7 cellular contexts compared by ENCODE assay signal in the genomic region with DNA sequence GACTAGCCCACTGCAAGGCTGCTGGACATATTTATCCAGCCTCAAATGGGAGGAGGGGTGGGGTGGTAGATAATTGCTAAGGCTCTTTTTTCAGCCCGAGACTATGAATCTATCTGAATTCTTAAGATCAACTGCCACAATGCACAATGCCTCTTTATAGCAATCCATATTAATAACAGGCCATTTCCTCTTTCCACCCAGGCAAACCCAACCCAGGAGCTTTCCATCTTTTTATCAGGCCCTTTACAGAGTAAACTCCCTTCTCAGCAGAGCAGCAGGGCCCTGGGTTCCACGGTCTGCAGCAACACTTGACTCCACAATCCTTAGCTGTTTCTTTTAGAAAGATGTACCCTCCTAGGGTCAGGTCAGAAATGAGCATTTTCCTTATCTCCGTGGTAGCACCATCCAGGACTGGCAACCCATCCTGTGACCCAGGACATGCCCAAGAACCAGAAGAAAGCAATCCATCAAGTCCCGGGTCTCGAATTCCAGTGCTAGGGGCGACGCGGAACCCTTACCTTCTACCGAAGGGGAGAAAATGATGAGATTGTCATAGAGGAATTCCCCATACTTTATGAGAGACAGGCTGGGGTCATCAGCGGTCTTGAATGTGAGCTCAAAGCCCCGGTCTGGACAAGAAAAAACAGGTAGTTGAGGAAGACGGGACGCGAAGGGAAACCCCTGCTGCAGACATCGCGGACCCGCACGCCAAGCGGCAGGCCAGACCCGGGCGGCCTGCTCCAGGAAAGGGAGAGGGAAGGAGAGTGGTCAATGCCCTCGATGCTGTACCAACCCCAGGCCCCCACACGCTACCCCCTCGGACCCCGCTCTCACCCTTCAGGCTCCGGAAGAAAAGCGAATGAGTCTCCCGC. TPM values are rescaled to one million over a fixed set of nuclear protein-coding genes. Genes with fewer than 3 reads are reported as not detected.
DNase-seq lines count a peak whose midpoint lies in the region; ATAC-seq, FAIRE-seq and TF ChIP-seq lines count a peak whose summit lies in the region.

No MANE protein-coding gene starts in this region.

- H2AFZ ChIP-seq in astrocyte (ENCODE audit: low read depth, low read length), result peak overlapping the region; percentile 81

- H3K27me3 ChIP-seq in HUES64 (ENCODE audit: insufficient read depth, low read length), result no peaks in the 10 kb centered on the region
- H3K27me3 ChIP-seq in astrocyte (ENCODE audit: insufficient read depth, low read length), result no peaks in the 10 kb centered on the region
- H3K27me3 ChIP-seq in testis, result no peaks in the 10 kb centered on the region

- no peak for FAIRE-seq in astrocyte (lab: Jason Lieb, UNC)

- H3K9ac ChIP-seq in HUES64 (ENCODE audit: low read depth, low read length) (peak overlapping the region; percentile 86), astrocyte (ENCODE audit: low read length) (peak overlapping the region; percentile 93)

- H3K4me3 Mint-ChIP-seq in astrocyte (ENCODE audit: unreplicated experiment), result peak overlapping the region; percentile 92

- H3K4me1 Mint-ChIP-seq in astrocyte (ENCODE audit: low read depth, unreplicated experiment), result peaks cover 1% of the 10 kb centered on the region

- peak overlapping the region; percentile 93 for H3K4me3 ChIP-seq in HUES64 (ENCODE audit: low read length)
- H3K4me3 ChIP-seq in astrocyte (ENCODE audit: insufficient read depth, low read depth, low read length), result peak overlapping the region; percentile 92
- H3K4me3 ChIP-seq in testis, result peak overlapping the region; percentile 64 to 91

- H3K36me3 Mint-ChIP-seq in astrocyte (ENCODE audit: low read depth, unreplicated experiment), result peaks cover 10% of the 10 kb centered on the region

- no peak for DNase-seq in astrocyte (ENCODE audit: low read depth)
- no peak for DNase-seq in left colon
- DNase-seq in testis, result no peak
- no peak for DNase-seq in NCI-H187 (lab: John Stamatoyannopoulos, UW)
- no peak for DNase-seq in G401 (ENCODE audit: low spot score)

- peak overlapping the region; percentile 17; the same call in 1 of the 2 replicates for H3K27ac ChIP-seq in HUES64 (ENCODE audit: low read depth, low read length)
- peak overlapping the region; percentile 54 for H3K27ac ChIP-seq in astrocyte (ENCODE audit: low read depth, low read length)
- H3K27ac ChIP-seq in testis, result peak overlapping the region; percentile 46 to 89

- no peak for TF ChIP-seq POLR2A in testis (IDR thresholded peaks at IDR 0.05)

- H3K79me2 ChIP-seq in astrocyte (ENCODE audit: insufficient read depth, low read length), result peaks cover 56% of the 10 kb centered on the region

- 4% methylated on average over 28 of the region's 28 CpGs for WGBS in HUES64
- 1 to 2% methylated on average over 23 to 28 of the region's 28 CpGs for WGBS in testis, 2 donors

- no peaks in the 10 kb centered on the region for H3K9me3 ChIP-seq in HUES64 (ENCODE audit: insufficient read depth, low read depth, low read length)
- no peaks in the 10 kb centered on the region for H3K9me3 ChIP-seq in astrocyte (ENCODE audit: insufficient read depth, low read depth, low read length)
- H3K9me3 ChIP-seq in testis, result no peaks in the 10 kb centered on the region

- H3K4me1 ChIP-seq in HUES64 (ENCODE audit: insufficient read depth, low read length), result peaks cover 11% of the 10 kb centered on the region; the same call in 1 of the 2 replicates
- peaks cover 13% of the 10 kb centered on the region for H3K4me1 ChIP-seq in astrocyte (ENCODE audit: insufficient read depth, low read length)
- H3K4me1 ChIP-seq in testis, result peaks cover 15% of the 10 kb centered on the region

- peaks cover 44% of the 10 kb centered on the region for H3K36me3 ChIP-seq in HUES64 (ENCODE audit: insufficient read depth, low read length)
- peaks cover 15% of the 10 kb centered on the region for H3K36me3 ChIP-seq in astrocyte (ENCODE audit: insufficient read depth, low read length)
- H3K36me3 ChIP-seq in testis (ENCODE audit: low read depth, missing control alignments), result no peaks in the 10 kb centered on the region

- intact Hi-C loops in left colon (cut with DNase I, micrococcal nuclease), result no loop called here
- intact Hi-C loops in testis (cut with DNase I; ENCODE audit: low total_unique reads), result no loop called here

- no peaks in the 10 kb centered on the region for H3K9me3 Mint-ChIP-seq in astrocyte (ENCODE audit: unreplicated experiment)

- H4K20me1 ChIP-seq in astrocyte (ENCODE audit: insufficient read depth, low read length), result peaks cover 48% of the 10 kb centered on the region

- peak overlapping the region; percentile 91 for H3K27ac Mint-ChIP-seq in astrocyte (ENCODE audit: unreplicated experiment)

- in situ Hi-C loops in G401 (cut with HindIII; ENCODE audit: low sequenced_read_pairs), result no loop called here

- TF ChIP-seq CTCF in astrocyte (IDR thresholded peaks at IDR 0.05; ENCODE audit: insufficient read depth, low read depth, low read length), result no peak
- TF ChIP-seq CTCF in testis (IDR thresholded peaks at IDR 0.05), result no peak

- peak; percentile 16 for ATAC-seq in GM19035 (IDR thresholded peaks at IDR 0.05; ENCODE audit: unreplicated experiment)
- ATAC-seq in left colon, result peak; percentile 5

- H3K4me2 ChIP-seq in astrocyte (ENCODE audit: low read length), result peak overlapping the region; percentile 99

- no peaks in the 10 kb centered on the region for H3K27me3 Mint-ChIP-seq in astrocyte (ENCODE audit: low read depth, unreplicated experiment)

RNA-seq across cellular contexts. Expression of gene DDOST, which starts 0.6 kb away (rescaled TPM):
- 157 TPM for polyA plus RNA-seq in HUES64 (2013, experiment 1 of 2)
- polyA plus RNA-seq in HUES64 (2013, experiment 2 of 2), result 157 TPM
- total RNA-seq in astrocyte (327 and 331 TPM in 2 replicates), left colon (100 to 1,000 TPM; 180 to 206 TPM), testis (100 to 1,000 TPM; 207 to 275 TPM)
- polyA plus RNA-seq in testis (ENCODE audit: insufficient read depth, low read depth, low replicate concordance), result 237 TPM
- total RNA-seq in G401 (2014; rRNA removed; shearing (Covaris generic)), result 389 and 401 TPM in 2 replicates

RNA-seq across cellular contexts. Expression of gene PINK1, which starts 27.3 kb away (rescaled TPM):
- polyA plus RNA-seq in HUES64 (2013, experiment 1 of 2), result 20.5 TPM
- 20.7 TPM for polyA plus RNA-seq in HUES64 (2013, experiment 2 of 2)
- 25.0 and 25.6 TPM in 2 replicates for total RNA-seq in astrocyte
- 100 to 1,000 TPM in 1 of 2 donors, 10 to 100 TPM in 1; 95.6 to 127 TPM for total RNA-seq in left colon
- 100 to 1,000 TPM; 157 to 168 TPM for total RNA-seq in testis
- polyA plus RNA-seq in testis (ENCODE audit: insufficient read depth, low read depth, low replicate concordance), result 340 TPM
- 53.3 and 57.1 TPM in 2 replicates for total RNA-seq in G401 (2014; rRNA removed; shearing (Covaris generic))

RNA-seq across cellular contexts. Expression of gene KIF17, which starts 57.2 kb away (rescaled TPM):
- polyA plus RNA-seq in HUES64 (2013, experiment 1 of 2), result 3.4 TPM
- 5.7 TPM for polyA plus RNA-seq in HUES64 (2013, experiment 2 of 2)
- 2.2 and 2.3 TPM in 2 replicates for total RNA-seq in astrocyte
- 1 to 10 TPM in 1 of 2 donors, under 1 TPM in 1; 0.31 to 1.6 TPM for total RNA-seq in left colon
- 10 to 100 TPM; 36.1 to 80.2 TPM for total RNA-seq in testis
- polyA plus RNA-seq in testis (ENCODE audit: insufficient read depth, low read depth, low replicate concordance), result 54.1 TPM
- total RNA-seq in G401 (2014; rRNA removed; shearing (Covaris generic)), result 0.43 and 1.4 TPM in 2 replicates

Comparison
In these comparisons a context has a peak if more than half of its experiments do, and no peak if none do; other contexts are left out.
1. H3K27ac ChIP-seq: peak in every context shown above with its lines; median percentile 68 in testis; 54 in astrocyte; 17 in HUES64.
2. RNA of gene KIF17, which starts 57.2 kb away (total RNA-seq): 36.1 to 80.2 TPM in testis; 2.2 to 2.3 TPM in astrocyte, 0.31 to 1.6 TPM in left colon and 0.43 to 1.4 TPM in G401; every median in the first group is over 10 times any median in the second.
3. Peak in every context shown above with its lines, with median percentiles within 50 percentile points of each other: H3K4me3 ChIP-seq.